ENCODE assay signal across 1 cellular context in genomic region chr14:35403397-35404245, GRCh38.
TF ChIP-seq lines count a peak whose summit lies in the region.

No MANE protein-coding gene starts in this region.

TF ChIP-seq in WTC11, 78 proteins besides CTCF, POLR2A, EP300 and RAD21 (continued from another document):
- TF ChIP-seq E2F1 (CRISPR knock-in tag; IDR thresholded peaks at IDR 0.05): no peak
- no peak for TF ChIP-seq SMAD3 (CRISPR knock-in tag; IDR thresholded peaks at IDR 0.05; ENCODE audit: borderline replicate concordance)
- no peak for TF ChIP-seq SOX15 (CRISPR knock-in tag; IDR thresholded peaks at IDR 0.05)
- TF ChIP-seq, protein P1, sequence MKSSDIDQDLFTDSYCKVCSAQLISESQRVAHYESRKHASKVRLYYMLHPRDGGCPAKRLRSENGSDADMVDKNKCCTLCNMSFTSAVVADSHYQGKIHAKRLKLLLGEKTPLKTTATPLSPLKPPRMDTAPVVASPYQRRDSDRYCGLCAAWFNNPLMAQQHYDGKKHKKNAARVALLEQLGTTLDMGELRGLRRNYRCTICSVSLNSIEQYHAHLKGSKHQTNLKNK (CRISPR knock-in tag; IDR thresholded peaks at IDR 0.05): no peak
- no peak for TF ChIP-seq RELA (CRISPR knock-in tag; IDR thresholded peaks at IDR 0.05; ENCODE audit: borderline replicate concordance)
- TF ChIP-seq RORB (CRISPR knock-in tag; IDR thresholded peaks at IDR 0.05): no peak
- no peak for TF ChIP-seq FOXP1 (CRISPR knock-in tag; IDR thresholded peaks at IDR 0.05; ENCODE audit: borderline replicate concordance)
- TF ChIP-seq ATF6 (CRISPR knock-in tag; IDR thresholded peaks at IDR 0.05): no peak
- TF ChIP-seq, protein P2, sequence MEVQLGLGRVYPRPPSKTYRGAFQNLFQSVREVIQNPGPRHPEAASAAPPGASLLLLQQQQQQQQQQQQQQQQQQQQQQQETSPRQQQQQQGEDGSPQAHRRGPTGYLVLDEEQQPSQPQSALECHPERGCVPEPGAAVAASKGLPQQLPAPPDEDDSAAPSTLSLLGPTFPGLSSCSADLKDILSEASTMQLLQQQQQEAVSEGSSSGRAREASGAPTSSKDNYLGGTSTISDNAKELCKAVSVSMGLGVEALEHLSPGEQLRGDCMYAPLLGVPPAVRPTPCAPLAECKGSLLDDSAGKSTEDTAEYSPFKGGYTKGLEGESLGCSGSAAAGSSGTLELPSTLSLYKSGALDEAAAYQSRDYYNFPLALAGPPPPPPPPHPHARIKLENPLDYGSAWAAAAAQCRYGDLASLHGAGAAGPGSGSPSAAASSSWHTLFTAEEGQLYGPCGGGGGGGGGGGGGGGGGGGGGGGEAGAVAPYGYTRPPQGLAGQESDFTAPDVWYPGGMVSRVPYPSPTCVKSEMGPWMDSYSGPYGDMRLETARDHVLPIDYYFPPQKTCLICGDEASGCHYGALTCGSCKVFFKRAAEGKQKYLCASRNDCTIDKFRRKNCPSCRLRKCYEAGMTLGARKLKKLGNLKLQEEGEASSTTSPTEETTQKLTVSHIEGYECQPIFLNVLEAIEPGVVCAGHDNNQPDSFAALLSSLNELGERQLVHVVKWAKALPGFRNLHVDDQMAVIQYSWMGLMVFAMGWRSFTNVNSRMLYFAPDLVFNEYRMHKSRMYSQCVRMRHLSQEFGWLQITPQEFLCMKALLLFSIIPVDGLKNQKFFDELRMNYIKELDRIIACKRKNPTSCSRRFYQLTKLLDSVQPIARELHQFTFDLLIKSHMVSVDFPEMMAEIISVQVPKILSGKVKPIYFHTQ (CRISPR knock-in tag; IDR thresholded peaks at IDR 0.05): no peak
- 0 out of 2 replicates have a peak, but pooled peaks have one; percentile 26 for TF ChIP-seq ZNF281 (CRISPR knock-in tag; IDR thresholded peaks at IDR 0.05)
TF ChIP-seq in WTC11: peak in this region for 4.
